Comparison of ENCODE assay signal across 21 cellular contexts in genomic region chr10:114761205-114762193, GRCh38.
"Had no signal": no experiment of that assay in that cellular context is flagged by ENCODE, and none has a peak within 500 bp of the region (broad histone marks: within the 10 kb centered on the region; RNA-seq: fewer than 3 reads in every experiment).

No MANE protein-coding gene starts in this region.

- H3K27ac ChIP-seq: coronary artery, sigmoid colon, tibial artery, upper lobe of right lung had no signal

- H3K27me3 ChIP-seq: upper lobe of right lung had no signal

- DNase-seq: activated B cell treated with CpG ODN at 0.5 μM for 24 hours; activated CD4-positive, alpha-beta T cell treated with anti-CD3 and anti-CD28 coated beads, Interleukin-2, amount 50 U/mL, for 1 hour; activated CD8-positive, alpha-beta T cell treated with anti-CD3 and anti-CD28 coated beads for 36 hours; activated gamma-delta T cell treated with Interleukin-2 at 50 U/mL for 16 hours; activated naive CD8-positive, alpha-beta T cell treated with anti-CD3 and anti-CD28 coated beads, Interleukin-2, amount 50 U/mL, for 24 hours; activated T-cell treated with anti-CD3 and anti-CD28 coated beads, Interleukin-2, amount 50 U/mL, for 4 hours; amygdala; central memory CD4-positive, alpha-beta T cell; effector memory CD8-positive, alpha-beta T cell; mammary epithelial cell; sigmoid colon; small intestine; stimulated activated CD4-positive, alpha-beta T cell treated with anti-CD3 and anti-CD28 coated beads, Interleukin-4, amount 100 ng/mL, for 24 hours; stimulated activated CD8-positive, alpha-beta memory T cell treated with anti-CD3 and anti-CD28 coated beads, Interleukin-4, amount 100 ng/mL, for 48 hours; stimulated activated naive CD8-positive, alpha-beta T cell treated with anti-CD3 and anti-CD28 coated beads, Interleukin-15, amount 100 ng/mL, for 72 hours; T-cell; tibial artery; upper lobe of right lung had no signal

- H3K4me1 ChIP-seq: sigmoid colon, tibial artery, upper lobe of right lung had no signal

- ATAC-seq: activated CD8-positive, alpha-beta T cell treated with anti-CD3 and anti-CD28 coated beads for 36 hours; activated naive CD8-positive, alpha-beta T cell treated with anti-CD3 and anti-CD28 coated beads, Interleukin-2, amount 50 U/mL, for 24 hours; activated T-cell treated with anti-CD3 and anti-CD28 coated beads, Interleukin-2, amount 50 U/mL, for 4 hours; activated T-helper 17 cell treated with anti-CD3 and anti-CD28 coated beads, Interleukin-2, amount 50 U/mL, for 72 hours; effector memory CD8-positive, alpha-beta T cell; stimulated activated memory B cell treated with anti-CD40 and anti-IgM and Interleukin-4, amounts not matched to agents 10 μg/mL and 1 μg/mL and 100 μg/mL, for 72 hours; stimulated activated naive CD8-positive, alpha-beta T cell treated with anti-CD3 and anti-CD28 coated beads, Interleukin-15, amount 100 ng/mL, for 72 hours; T-cell; upper lobe of right lung had no signal

- H3K4me3 ChIP-seq: coronary artery, sigmoid colon, tibial artery, upper lobe of right lung had no signal

- H3K36me3 ChIP-seq: sigmoid colon, tibial artery, upper lobe of right lung had no signal

- H3K9me3 ChIP-seq: sigmoid colon, tibial artery, upper lobe of right lung had no signal
